In the genomic region with DNA sequence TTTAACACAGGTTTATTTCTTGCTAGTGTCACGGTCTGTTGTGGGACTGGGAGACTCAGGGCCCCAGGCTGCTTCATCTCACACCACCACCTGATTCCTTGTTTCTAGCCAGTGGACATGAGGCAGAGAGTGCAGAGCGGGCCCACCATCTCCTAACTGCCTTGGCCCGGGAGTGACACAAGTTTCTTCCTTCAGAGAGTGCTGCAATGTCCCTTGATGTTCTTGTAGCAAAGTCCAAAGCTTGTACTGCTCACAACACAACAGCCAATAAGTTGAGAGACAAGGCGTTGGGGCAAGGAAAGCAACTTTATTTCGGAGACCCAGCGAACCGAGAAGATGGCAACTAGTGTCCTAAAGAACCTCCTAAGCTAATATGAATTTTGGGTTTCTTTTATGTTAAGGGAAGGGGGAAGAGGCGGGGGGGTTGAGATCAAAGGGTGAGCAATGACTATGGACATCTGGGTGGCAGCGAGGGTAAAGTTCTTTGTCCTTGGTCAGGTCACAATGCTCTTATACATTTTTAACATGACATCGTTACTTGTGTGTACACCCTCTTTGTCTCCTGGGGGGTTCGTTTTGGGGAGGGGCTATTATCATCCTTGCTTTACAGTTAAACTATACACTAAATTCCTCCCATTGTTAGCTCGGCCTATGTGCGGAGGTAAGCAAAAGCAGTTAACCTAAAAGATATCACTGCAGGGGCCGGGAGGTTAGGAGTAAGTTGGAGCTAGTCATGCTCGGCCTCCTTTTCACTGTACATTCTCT, we compare ENCODE assay signal across 23 cellular contexts. TPM values are rescaled to one million over a fixed set of nuclear protein-coding genes. Genes with fewer than 3 reads are reported as not detected.
"Had no signal": no experiment of that assay in that cellular context is flagged by ENCODE, and none has a peak within 500 bp of the region (broad histone marks: within the 10 kb centered on the region; RNA-seq: fewer than 3 reads in every experiment).

No MANE protein-coding gene starts in this region.

- H3K4me2 ChIP-seq: SK-N-SH had no signal

- H3K36me3 ChIP-seq: MG63 had no signal

- H3K9ac ChIP-seq: SK-N-SH had no signal

- H3K27ac ChIP-seq: HL-60, RWPE1 had no signal

- H3K27me3 ChIP-seq: MG63 had no signal

- H3K9me3 ChIP-seq: MG63, SK-N-SH had no signal

- H3K4me3 ChIP-seq: MG63 had no signal

- DNase-seq: IMR-90, Karpas-422, KG1, MG63, NCI-H1092, NCI-H1105 treated with DMSO at 0.1 percent for 48 hours, NCI-H1417 treated with DMSO at 0.1 percent for 48 hours, NCI-H146, NCI-H1694 treated with DMSO at 0.1 percent for 48 hours, NCI-H2029, NCI-H2081 treated with DMSO at 0.1 percent for 48 hours, NCI-H2171, NCI-H226, NCI-H446, NCI-H510A, NCI-H524 treated with DMSO at 0.1 percent for 48 hours, NCI-H69, NCI-H774, PC-3, SHP77, SK-N-SH had no signal

RNA-seq across cellular contexts. Expression of gene SH2D4B, which starts 31.6 kb away (rescaled TPM):
- total RNA-seq: IMR-90, PC-3 had no signal
